Comparison of ENCODE assay signal across 2 cellular contexts in genomic region chr4:149443537-149443936, GRCh38.
TF ChIP-seq lines count a peak whose summit lies in the region.

No MANE protein-coding gene starts in this region.

TF ChIP-seq in HEK293, 187 proteins besides CTCF, POLR2A, EP300 and RAD21:
- peak; percentile 52; the same call in 1 of the 2 replicates for TF ChIP-seq PRDM1 (tag by site-specific recombination; IDR thresholded peaks at IDR 0.05)
- no peak for TF ChIP-seq ZNF488 (tag by site-specific recombination; IDR thresholded peaks at IDR 0.05)
- no peak for TF ChIP-seq ZNF223 (tag by site-specific recombination; IDR thresholded peaks at IDR 0.05)

TF ChIP-seq in H1, 55 proteins besides CTCF, POLR2A, EP300 and RAD21:
- no peak for TF ChIP-seq RNF2 (IDR thresholded peaks at IDR 0.05; ENCODE audit: borderline replicate concordance, low read depth, low read length, missing control alignments, poor library complexity, severe bottlenecking)
- no peak for TF ChIP-seq CHD2 (IDR thresholded peaks at IDR 0.05; ENCODE audit: low read length)
- TF ChIP-seq RBBP5 (IDR thresholded peaks at IDR 0.05; ENCODE audit: borderline replicate concordance, low read depth, low read length) = no peak
- TF ChIP-seq TCF12 (IDR thresholded peaks at IDR 0.05; ENCODE audit: low read depth, low read length) = no peak
- TF ChIP-seq MAFK (IDR thresholded peaks at IDR 0.05; ENCODE audit: low read depth, low read length) = no peak
- TF ChIP-seq KDM4A (IDR thresholded peaks at IDR 0.05; ENCODE audit: low read depth, low read length, severe bottlenecking) = no peak
- no peak for TF ChIP-seq SUZ12 (IDR thresholded peaks at IDR 0.05; ENCODE audit: low read length)
- no peak for TF ChIP-seq USF2 (IDR thresholded peaks at IDR 0.05; ENCODE audit: low read length)
- no peak for TF ChIP-seq CHD7 (IDR thresholded peaks at IDR 0.05; ENCODE audit: insufficient replicate concordance, low read length)
- TF ChIP-seq PHF8 (conservative IDR thresholded peaks at IDR 0.05; ENCODE audit: low read depth, low read length) = no peak
- no peak for TF ChIP-seq ZNF274 (IDR thresholded peaks at IDR 0.05; ENCODE audit: borderline replicate concordance, extremely low read depth, low read length)
- no peak for TF ChIP-seq YY1 (IDR thresholded peaks at IDR 0.05; ENCODE audit: low read depth, low read length)
- TF ChIP-seq FOSL1 (IDR thresholded peaks at IDR 0.05; ENCODE audit: insufficient read depth, low read depth, low read length) = no peak
- TF ChIP-seq TAF1 (IDR thresholded peaks at IDR 0.05; ENCODE audit: low read depth, low read length) = no peak
- no peak for TF ChIP-seq NRF1 (IDR thresholded peaks at IDR 0.05; ENCODE audit: low read depth, low read length)
- no peak for TF ChIP-seq EZH2 (IDR thresholded peaks at IDR 0.05; ENCODE audit: low read depth, low read length, severe bottlenecking)
- TF ChIP-seq ASH2L (IDR thresholded peaks at IDR 0.05; ENCODE audit: low read length) = no peak
- no peak for TF ChIP-seq NANOG (IDR thresholded peaks at IDR 0.05; ENCODE audit: insufficient read depth, low read depth, low read length, poor library complexity, severe bottlenecking)
- TF ChIP-seq MAX (IDR thresholded peaks at IDR 0.05) = no peak
- TF ChIP-seq SRF (IDR thresholded peaks at IDR 0.05; ENCODE audit: low read depth, low read length) = no peak
